Comparison of ENCODE assay signal across 12 cellular contexts in the genomic region with DNA sequence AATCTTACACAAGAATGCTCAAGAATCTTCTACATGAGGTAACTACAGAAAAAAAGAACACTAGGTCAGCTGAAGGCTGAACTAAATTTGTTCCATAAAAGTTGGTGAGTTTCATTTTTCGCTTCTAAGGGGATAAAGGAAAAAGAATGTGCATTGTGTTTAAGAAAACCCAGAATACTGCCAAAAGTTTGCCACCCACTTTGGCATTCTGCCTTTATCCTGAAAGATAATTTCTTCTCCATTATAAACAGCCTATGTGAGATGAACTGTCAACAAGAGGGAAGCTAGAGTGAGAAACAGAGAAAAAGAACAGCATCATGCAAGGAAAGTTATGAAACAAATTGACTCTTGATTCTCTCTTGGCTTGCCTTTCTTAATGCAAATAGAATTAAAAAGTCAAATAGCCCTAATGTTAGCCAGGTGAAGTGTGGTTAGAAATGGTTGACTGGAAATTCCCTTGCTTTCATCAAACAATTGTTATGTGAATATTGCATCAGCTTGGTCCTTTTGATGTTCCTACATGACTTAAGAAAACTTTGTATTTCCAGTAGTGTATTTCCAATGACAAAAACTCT. TPM values are rescaled to one million over a fixed set of nuclear protein-coding genes. Genes with fewer than 3 reads are reported as not detected.
DNase-seq lines count a peak whose midpoint lies in the region; ATAC-seq and TF ChIP-seq lines count a peak whose summit lies in the region.
"Had no signal": no experiment of that assay in that cellular context is flagged by ENCODE, and none has a peak within 500 bp of the region (broad histone marks: within the 10 kb centered on the region; RNA-seq: fewer than 3 reads in every experiment).

No MANE protein-coding gene starts in this region.

- no peak overlapping the region for H3K23ac ChIP-seq in IMR-90 (ENCODE audit: low read depth, low read length)

- no peak overlapping the region for H3K14ac ChIP-seq in IMR-90 (replicated peaks; ENCODE audit: low read depth, low read length)

- H3K9me3 ChIP-seq in IMR-90 (ENCODE audit: control insufficient read depth, insufficient read depth, low read length) (no peaks in the 10 kb centered on the region), left lung (peaks cover 0 to 8% of the 10 kb centered on the region in 2 donors), upper lobe of right lung (no peaks in the 10 kb centered on the region)

- TF ChIP-seq POLR2A in IMR-90 (IDR thresholded peaks at IDR 0.05; ENCODE audit: low read depth, low read length): no peak

- intact Hi-C loops in IMR-90 (cut with micrococcal nuclease) (no loop called here), left lung (cut with DNase I) (no loop called here), upper lobe of right lung (cut with DNase I) (no loop called here)

- H2BK120ac ChIP-seq in IMR-90 (ENCODE audit: low read depth, low read length): no peak overlapping the region

- dilution Hi-C loops in IMR-90 (cut with HindIII; ENCODE audit: low sequenced_read_pairs, unreplicated experiment): no loop called here

- no peak overlapping the region; the same call in 1 of the 2 replicates for H3K4me2 ChIP-seq in IMR-90 (ENCODE audit: low read depth, low read length)

- no peak overlapping the region for H3K18ac ChIP-seq in IMR-90 (ENCODE audit: low read depth, low read length)

- H2AFZ ChIP-seq in IMR-90 (replicated peaks; ENCODE audit: low read length, poor library complexity): no peak overlapping the region

- no peak overlapping the region for H2AK5ac ChIP-seq in IMR-90 (ENCODE audit: low read depth, low read length)

- TF ChIP-seq CTCF in IMR-90 (conservative IDR thresholded peaks at IDR 0.05; ENCODE audit: low read depth, low read length) (no peak), astrocyte of the cerebellum (IDR thresholded peaks at IDR 0.05; ENCODE audit: low read depth, low read length, missing control alignments) (no peak), left lung (IDR thresholded peaks at IDR 0.05) (no peak), upper lobe of right lung (IDR thresholded peaks at IDR 0.05) (no peak)

- DNase-seq in EH (ENCODE audit: low read depth): peak; percentile 8
- DNase-seq in IMR-90: peak; percentile 16
- DNase-seq in astrocyte of the cerebellum (ENCODE audit: low read depth): peak; percentile 33
- no peak for DNase-seq in left lung
- no peak for DNase-seq in activated effector memory CD4-positive, alpha-beta T cell treated with anti-CD3 and anti-CD28 coated beads, Interleukin-2, amount 50 U/mL, for 16 hours
- DNase-seq in NK-92 (lab: John Stamatoyannopoulos, UW; ENCODE audit: unreplicated experiment): no peak
- no peak for DNase-seq in upper lobe of right lung
- DNase-seq in NCI-H2081 (lab: John Stamatoyannopoulos, UW): no peak
- DNase-seq: NCI-H187 treated with DMSO at 0.1 percent for 48 hours, nephron progenitor cell, Right ventricle myocardium superior had no signal

- in situ Hi-C loops in IMR-90 (cut with MboI; ENCODE audit: low sequenced_read_pairs): no loop called here
- in situ Hi-C loops in astrocyte of the cerebellum (cut with HindIII; ENCODE audit: low sequenced_read_pairs): no loop called here

- H4K8ac ChIP-seq in IMR-90 (ENCODE audit: low read depth in 2 of 2, low read length in 2 of 2): no peak overlapping the region

- no TSS peak for BruUV-seq in IMR-90 (replicated peaks; lab: Mats Ljungman, UMichigan)

- H2BK5ac ChIP-seq in IMR-90 (ENCODE audit: low read depth, low read length, poor library complexity, severe bottlenecking): no peak overlapping the region

- no peak overlapping the region for H4K91ac ChIP-seq in IMR-90 (ENCODE audit: insufficient read depth, low read depth, low read length)

- no peak overlapping the region for H3K56ac ChIP-seq in IMR-90 (ENCODE audit: extremely low read depth, insufficient read depth, low read length)

- no peak overlapping the region for H2BK20ac ChIP-seq in IMR-90 (ENCODE audit: low read depth, low read length)

- no peak overlapping the region for H2BK15ac ChIP-seq in IMR-90 (ENCODE audit: low read depth, low read length)

- H4K20me1 ChIP-seq in IMR-90 (ENCODE audit: insufficient read depth, low read length): no peaks in the 10 kb centered on the region

- H3K4me1 ChIP-seq in IMR-90 (ENCODE audit: control insufficient read depth, insufficient read depth, low read length): peaks cover 5% of the 10 kb centered on the region
- peaks cover 0 to 21% of the 10 kb centered on the region in 2 donors for H3K4me1 ChIP-seq in left lung
- peaks cover 3% of the 10 kb centered on the region for H3K4me1 ChIP-seq in upper lobe of right lung

- CTCF ChIA-PET in IMR-90 (lab: Yijun Ruan, JAX): interaction anchor here (0.7 kb wide), 1 partner anchor 18 kb away, joined by 3 read pairs; no protein-coding TSS in a partner anchor

- no peak overlapping the region for H4K5ac ChIP-seq in IMR-90 (ENCODE audit: low read depth, low read length)

- H3K4me3 ChIP-seq in IMR-90 (ENCODE audit: insufficient read depth, low read depth, low read length) (no peak overlapping the region), astrocyte of the cerebellum (ENCODE audit: low read depth, low read length) (no peak overlapping the region), left lung (no peak overlapping the region), upper lobe of right lung (no peak overlapping the region)

- H3K79me1 ChIP-seq in IMR-90 (ENCODE audit: low read depth in 1 of 2, low read length in 2 of 2): no peaks in the 10 kb centered on the region

- no peak overlapping the region for H2AK9ac ChIP-seq in IMR-90 (replicated peaks; ENCODE audit: low read depth, low read length, poor library complexity)

- H3K4ac ChIP-seq in IMR-90 (ENCODE audit: low read depth, low read length): no peak overlapping the region

- H3K36me3 ChIP-seq in IMR-90 (ENCODE audit: control insufficient read depth, insufficient read depth, low read length) (no peaks in the 10 kb centered on the region), left lung (no peaks in the 10 kb centered on the region), upper lobe of right lung (no peaks in the 10 kb centered on the region)

- no peaks in the 10 kb centered on the region for H3K9me1 ChIP-seq in IMR-90 (ENCODE audit: insufficient read depth, low read length)

- H3K9ac ChIP-seq in IMR-90 (ENCODE audit: low read depth, low read length): no peak overlapping the region

- POLR2A ChIA-PET in IMR-90 (lab: Charles Lee; ENCODE audit: unreplicated experiment): no interaction called here

- TF ChIP-seq RAD21 in IMR-90 (IDR thresholded peaks at IDR 0.05; ENCODE audit: low read length): no peak

- WGBS in IMR-90 (ENCODE audit: extremely low coverage in 2 of 2, insufficient read length in 1 of 2), 2 experiments: no CpG with 5 or more reads among the region's 1 CpG

- H3K27me3 ChIP-seq in IMR-90 (ENCODE audit: control insufficient read depth, insufficient read depth, low read length) (no peaks in the 10 kb centered on the region), left lung (no peaks in the 10 kb centered on the region), upper lobe of right lung (no peaks in the 10 kb centered on the region)

- ATAC-seq in IMR-90 (ENCODE audit: low read depth) (no peak), left lung (peak; percentile 47), upper lobe of right lung (no peak)

- H3K27ac ChIP-seq in IMR-90 (ENCODE audit: insufficient read depth, low read length) (no peak overlapping the region), left lung (peak overlapping the region; percentile 27 to 45), upper lobe of right lung (no peak overlapping the region)
- H3K27ac ChIP-seq: HL-60 had no signal

TF ChIP-seq in IMR-90, 13 proteins besides CTCF, POLR2A, EP300 and RAD21:
- TF ChIP-seq NFE2L2 (IDR thresholded peaks at IDR 0.05; ENCODE audit: low read depth, low read length): no peak
- TF ChIP-seq MAZ (IDR thresholded peaks at IDR 0.05; ENCODE audit: borderline replicate concordance, low read depth, low read length): no peak
- TF ChIP-seq BHLHE40 (IDR thresholded peaks at IDR 0.05; ENCODE audit: low read depth, low read length): no peak
- TF ChIP-seq SMC3 (IDR thresholded peaks at IDR 0.05; ENCODE audit: low read depth, low read length): no peak
- TF ChIP-seq RFX5 (IDR thresholded peaks at IDR 0.05; ENCODE audit: low read depth, low read length): no peak
- TF ChIP-seq RCOR1 (IDR thresholded peaks at IDR 0.05; ENCODE audit: insufficient replicate concordance, low read length): no peak
- TF ChIP-seq MXI1 (IDR thresholded peaks at IDR 0.05; ENCODE audit: borderline replicate concordance, low read depth, low read length): no peak
- no peak for TF ChIP-seq CEBPB (IDR thresholded peaks at IDR 0.05; ENCODE audit: low read depth, low read length)
- TF ChIP-seq, protein P1, sequence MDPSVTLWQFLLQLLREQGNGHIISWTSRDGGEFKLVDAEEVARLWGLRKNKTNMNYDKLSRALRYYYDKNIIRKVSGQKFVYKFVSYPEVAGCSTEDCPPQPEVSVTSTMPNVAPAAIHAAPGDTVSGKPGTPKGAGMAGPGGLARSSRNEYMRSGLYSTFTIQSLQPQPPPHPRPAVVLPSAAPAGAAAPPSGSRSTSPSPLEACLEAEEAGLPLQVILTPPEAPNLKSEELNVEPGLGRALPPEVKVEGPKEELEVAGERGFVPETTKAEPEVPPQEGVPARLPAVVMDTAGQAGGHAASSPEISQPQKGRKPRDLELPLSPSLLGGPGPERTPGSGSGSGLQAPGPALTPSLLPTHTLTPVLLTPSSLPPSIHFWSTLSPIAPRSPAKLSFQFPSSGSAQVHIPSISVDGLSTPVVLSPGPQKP (IDR thresholded peaks at IDR 0.05; ENCODE audit: borderline replicate concordance, low read depth, low read length): no peak
- TF ChIP-seq FOS (IDR thresholded peaks at IDR 0.05; ENCODE audit: low read depth, low read length): no peak
- no peak for TF ChIP-seq CHD1 (IDR thresholded peaks at IDR 0.05; ENCODE audit: low read depth, low read length)
TF ChIP-seq in IMR-90: peak in this region for 0.

RNA-seq across cellular contexts. Expression of a gene that starts 25.8 kb away (rescaled TPM):
- total RNA-seq in IMR-90 (2012; rRNA removed): 3.9 and 5.8 TPM in 2 replicates
- 5.2 and 5.5 TPM in 2 replicates for polyA plus RNA-seq in IMR-90 (2012; rRNA removed)
- 0.87 and 1.1 TPM in 2 replicates for polyA plus RNA-seq in IMR-90 (2012; cell fraction: cytosol; rRNA removed)
- polyA plus RNA-seq in IMR-90 (2012; cell fraction: nucleus; rRNA removed; ENCODE audit: low replicate concordance): 0.49 and 2.9 TPM in 2 replicates
- 10 to 100 TPM; 17.5 to 23.6 TPM for total RNA-seq in left lung
- total RNA-seq in upper lobe of right lung: 5.7 TPM

RNA-seq across cellular contexts. Expression of a gene that starts 31.4 kb away (rescaled TPM):
- total RNA-seq in IMR-90 (2012; rRNA removed) (3.9 and 4.2 TPM in 2 replicates), left lung (10 to 100 TPM; 22.9 to 24.6 TPM), upper lobe of right lung (11.5 TPM)
- polyA plus RNA-seq in IMR-90 (2012; rRNA removed): 1.7 and 1.8 TPM in 2 replicates
- 0.45 and 0.51 TPM in 2 replicates for polyA plus RNA-seq in IMR-90 (2012; cell fraction: cytosol; rRNA removed)
- 0.67 and 4.7 TPM in 2 replicates for polyA plus RNA-seq in IMR-90 (2012; cell fraction: nucleus; rRNA removed; ENCODE audit: low replicate concordance)

Comparison
In these comparisons a context has a peak if more than half of its experiments do, and no peak if none do; other contexts are left out.
1. DNase-seq: peak in EH (single experiment), IMR-90 (single experiment) and astrocyte of the cerebellum (single experiment); none in left lung (0 of 2), activated effector memory CD4-positive, alpha-beta T cell treated with anti-CD3 and anti-CD28 coated beads, Interleukin-2, amount 50 U/mL, for 16 hours (single experiment), NK-92 (single experiment), upper lobe of right lung (single experiment) and NCI-H2081 (0 of 2).
2. H3K27ac ChIP-seq: peak in left lung (2 of 2); none in IMR-90 (single experiment) and upper lobe of right lung (single experiment).